ENCODE assay signal across 9 cellular contexts in genomic region chr3:52291508-52292181, GRCh38. TPM values are rescaled to one million over a fixed set of nuclear protein-coding genes. Genes with fewer than 3 reads are reported as not detected.
A peak's percentile ranks its signal among the peaks of the same experiment; 100 is the strongest.
DNase-seq lines count a peak whose midpoint lies in the region; ATAC-seq and TF ChIP-seq lines count a peak whose summit lies in the region.
"Had no signal": no experiment of that assay in that cellular context is flagged by ENCODE, and none has a peak within 500 bp of the region (broad histone marks: within the 10 kb centered on the region; RNA-seq: fewer than 3 reads in every experiment).

No MANE protein-coding gene starts in this region.

- no peaks in the 10 kb centered on the region for H3K27me3 ChIP-seq in Caco-2 (replicated peaks; ENCODE audit: control insufficient read depth, insufficient read depth, low read length)
- H3K27me3 ChIP-seq: suprapubic skin had no signal

- H3K27ac Mint-ChIP-seq in Caco-2 (ENCODE audit: unreplicated experiment), result peak overlapping the region; percentile 63

- peaks cover 22% of the 10 kb centered on the region for H3K4me1 ChIP-seq in Caco-2

- H3K36me3 ChIP-seq in Caco-2 (ENCODE audit: control insufficient read depth, insufficient read depth, low read length), result peaks cover 12% of the 10 kb centered on the region

- intact Hi-C loops in Caco-2 (cut with micrococcal nuclease; ENCODE audit: unreplicated experiment), result loop anchor here (1.0 kb wide), 1 partner anchor 48 kb away; no protein-coding TSS in a partner anchor

- ATAC-seq in HG02571 (IDR thresholded peaks at IDR 0.05; ENCODE audit: unreplicated experiment) (no peak), GM21360 (IDR thresholded peaks at IDR 0.05; ENCODE audit: unreplicated experiment) (no peak)

- peaks cover 58% of the 10 kb centered on the region for H3K36me3 Mint-ChIP-seq in Caco-2 (ENCODE audit: insufficient read depth, unreplicated experiment)

- peak overlapping the region; percentile 89 for H3K4me3 ChIP-seq in Caco-2 (ENCODE audit: low read depth, low read length)
- H3K4me3 ChIP-seq: suprapubic skin had no signal

- POLR2A ChIA-PET in Caco-2 (lab: Charles Lee), result no interaction called here

- TF ChIP-seq CTCF in Caco-2 (IDR thresholded peaks at IDR 0.05; ENCODE audit: insufficient read depth in 1 of 2, low read depth in 1 of 2, low read length in 1 of 2, severe bottlenecking in 1 of 2, unreplicated experiment in 1 of 2), result peak; percentile 58 to 64
- peak; percentile 56 for TF ChIP-seq CTCF in LNCAP (IDR thresholded peaks at IDR 0.05)

- CTCF ChIA-PET in Caco-2 (lab: Charles Lee), result interaction anchor here (1.2 kb wide), 1 partner anchor 10 kb away, joined by 3 read pairs; no protein-coding TSS in a partner anchor

- no peaks in the 10 kb centered on the region for H3K9me3 Mint-ChIP-seq in Caco-2 (ENCODE audit: unreplicated experiment)

- H3K27me3 Mint-ChIP-seq in Caco-2 (ENCODE audit: insufficient read depth, unreplicated experiment), result no peaks in the 10 kb centered on the region

- no peaks in the 10 kb centered on the region for H3K9me3 ChIP-seq in Caco-2
- H3K9me3 ChIP-seq: suprapubic skin had no signal

- DNase-seq in Caco-2 (peak; percentile 49 to 65), left kidney (ENCODE audit: low read depth, low spot score) (peak; percentile 58), DMS153 treated with DMSO at 0.1 percent for 48 hours (lab: John Stamatoyannopoulos, UW; ENCODE audit: unreplicated experiment) (no peak), NCI-H524 treated with DMSO at 0.1 percent for 48 hours (lab: John Stamatoyannopoulos, UW) (no peak)
- peak; percentile 56 to 64 for DNase-seq in activated T-cell treated with anti-CD3 and anti-CD28 coated beads, Interleukin-2, amount 50 U/mL, for 48 hours

- peaks cover 32% of the 10 kb centered on the region for H3K4me1 Mint-ChIP-seq in Caco-2 (ENCODE audit: low read depth, unreplicated experiment)

- BruUV-seq in Caco-2 (replicated peaks; lab: Mats Ljungman, UMichigan), result no TSS peak

- H3K4me3 Mint-ChIP-seq in Caco-2 (ENCODE audit: unreplicated experiment), result peak overlapping the region; percentile 80

RNA-seq across cellular contexts. Expression of gene GLYCTK, which starts 4.0 kb away (rescaled TPM):
- total RNA-seq in Caco-2 (2022), result 128 and 146 TPM in 2 replicates

RNA-seq across cellular contexts. Expression of gene WDR82, which starts 13.2 kb away (rescaled TPM):
- total RNA-seq in Caco-2 (2022), result 67.1 and 68.7 TPM in 2 replicates

RNA-seq across cellular contexts. Expression of gene DNAH1, which starts 24.5 kb away (rescaled TPM):
- 2.9 and 4.1 TPM in 2 replicates for total RNA-seq in Caco-2 (2022)

RNA-seq across cellular contexts. Expression of gene PPM1M, which starts 46.1 kb away (rescaled TPM):
- total RNA-seq in Caco-2 (2022), result 6.7 and 8.3 TPM in 2 replicates

RNA-seq across cellular contexts. Expression of gene TWF2, which starts 52.7 kb away (rescaled TPM):
- total RNA-seq in Caco-2 (2022), result 29.9 and 30.5 TPM in 2 replicates

Comparison
In these comparisons a context has a peak if more than half of its experiments do, and no peak if none do; other contexts are left out.
1. DNase-seq: peak in Caco-2 (2 of 2), activated T-cell treated with anti-CD3 and anti-CD28 coated beads, Interleukin-2, amount 50 U/mL, for 48 hours (2 of 2) and left kidney (single experiment); none in DMS153 treated with DMSO at 0.1 percent for 48 hours (single experiment) and NCI-H524 treated with DMSO at 0.1 percent for 48 hours (single experiment).